Comparison of ENCODE assay signal across 8 cellular contexts in the genomic region with DNA sequence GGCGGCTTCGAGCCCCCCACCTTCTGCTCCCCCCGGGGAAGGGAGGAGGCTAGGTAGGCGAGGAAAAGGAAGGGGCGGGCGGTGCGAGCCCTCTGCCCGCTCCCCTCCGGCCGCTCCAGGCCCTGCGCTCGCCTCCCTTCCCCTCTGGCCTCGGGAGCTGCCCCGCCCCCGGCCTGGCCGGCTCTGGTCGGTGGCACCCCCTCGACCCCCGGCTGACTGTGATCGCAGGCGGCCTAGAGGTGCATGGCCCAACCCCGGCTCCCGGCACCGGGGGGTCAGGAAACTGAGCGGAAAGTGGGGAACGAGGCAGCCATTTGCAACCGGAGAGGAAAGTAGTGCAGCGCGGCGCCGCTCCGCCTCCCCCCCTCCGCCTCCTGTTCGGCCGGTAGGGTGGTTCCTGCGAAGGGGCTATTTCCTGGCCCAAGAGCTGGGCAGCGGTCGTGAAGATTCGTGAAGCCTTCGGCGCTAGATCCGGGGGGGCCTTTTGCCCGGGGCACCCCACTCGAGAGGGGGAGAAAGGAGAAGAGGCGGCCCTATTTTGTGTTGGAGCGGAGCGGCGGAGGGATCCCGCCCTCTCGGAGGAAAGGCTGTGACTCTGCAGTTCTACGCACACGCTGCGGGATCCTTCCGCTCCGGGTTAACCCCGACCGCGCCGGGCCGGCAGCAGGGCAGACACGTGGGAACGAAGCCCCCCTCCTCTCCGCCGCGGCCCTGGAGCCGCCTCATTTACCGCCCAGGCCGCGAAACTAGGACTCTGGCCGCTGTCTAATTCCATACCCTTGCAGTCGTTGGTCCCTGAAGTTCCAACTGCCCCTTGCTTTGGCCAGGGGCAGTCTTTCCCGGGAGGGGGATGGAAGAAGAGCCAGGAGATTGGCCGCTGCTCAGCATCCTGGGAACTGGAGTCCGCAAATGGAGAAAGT. TPM values are rescaled to one million over a fixed set of nuclear protein-coding genes. Genes with fewer than 3 reads are reported as not detected.
DNase-seq lines count a peak whose midpoint lies in the region; ATAC-seq and TF ChIP-seq lines count a peak whose summit lies in the region.

A gene with protein sequence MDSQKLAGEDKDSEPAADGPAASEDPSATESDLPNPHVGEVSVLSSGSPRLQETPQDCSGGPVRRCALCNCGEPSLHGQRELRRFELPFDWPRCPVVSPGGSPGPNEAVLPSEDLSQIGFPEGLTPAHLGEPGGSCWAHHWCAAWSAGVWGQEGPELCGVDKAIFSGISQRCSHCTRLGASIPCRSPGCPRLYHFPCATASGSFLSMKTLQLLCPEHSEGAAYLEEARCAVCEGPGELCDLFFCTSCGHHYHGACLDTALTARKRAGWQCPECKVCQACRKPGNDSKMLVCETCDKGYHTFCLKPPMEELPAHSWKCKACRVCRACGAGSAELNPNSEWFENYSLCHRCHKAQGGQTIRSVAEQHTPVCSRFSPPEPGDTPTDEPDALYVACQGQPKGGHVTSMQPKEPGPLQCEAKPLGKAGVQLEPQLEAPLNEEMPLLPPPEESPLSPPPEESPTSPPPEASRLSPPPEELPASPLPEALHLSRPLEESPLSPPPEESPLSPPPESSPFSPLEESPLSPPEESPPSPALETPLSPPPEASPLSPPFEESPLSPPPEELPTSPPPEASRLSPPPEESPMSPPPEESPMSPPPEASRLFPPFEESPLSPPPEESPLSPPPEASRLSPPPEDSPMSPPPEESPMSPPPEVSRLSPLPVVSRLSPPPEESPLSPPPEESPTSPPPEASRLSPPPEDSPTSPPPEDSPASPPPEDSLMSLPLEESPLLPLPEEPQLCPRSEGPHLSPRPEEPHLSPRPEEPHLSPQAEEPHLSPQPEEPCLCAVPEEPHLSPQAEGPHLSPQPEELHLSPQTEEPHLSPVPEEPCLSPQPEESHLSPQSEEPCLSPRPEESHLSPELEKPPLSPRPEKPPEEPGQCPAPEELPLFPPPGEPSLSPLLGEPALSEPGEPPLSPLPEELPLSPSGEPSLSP (N-terminal part only) (minus strand): TSS at position 558 of the 920 bp plus-strand sequence. CDS start 5,470 bp downstream, outside the sequence.

- ATAC-seq in activated naive CD4-positive, alpha-beta T cell treated with anti-CD3 and anti-CD28 coated beads, Interleukin-2, amount 50 U/mL, for 72 hours: peak; percentile 79 to 83

- H3K9me3 ChIP-seq in HAP-1 (no peaks in the 10 kb centered on the region), osteoblast (ENCODE audit: low read depth, low read length) (no peaks in the 10 kb centered on the region), testis (no peaks in the 10 kb centered on the region)

- H3K4me3 ChIP-seq in HAP-1: peak within 1 kb of the TSS; percentile 91
- peak within 1 kb of the TSS; percentile 93 for H3K4me3 ChIP-seq in osteoblast (ENCODE audit: insufficient read depth, low read length)
- H3K4me3 ChIP-seq in testis: peak within 1 kb of the TSS; percentile 92 to 100

- in situ Hi-C loops in HAP-1 (cut with MboI; ENCODE audit: low sequenced_read_pairs): no loop called here

- H3K4me3 Mint-ChIP-seq in glutamatergic neuron (ENCODE audit: unreplicated experiment): peak within 1 kb of the TSS; percentile 98

- intact Hi-C loops in testis (cut with DNase I; ENCODE audit: low total_unique reads): no loop called here

- H3K36me3 ChIP-seq in HAP-1 (replicated peaks): peaks cover 2% of the 10 kb centered on the region; the same call in 1 of the 2 replicates
- H3K36me3 ChIP-seq in osteoblast (ENCODE audit: insufficient read depth, low read length): no peaks in the 10 kb centered on the region
- no peaks in the 10 kb centered on the region for H3K36me3 ChIP-seq in testis (ENCODE audit: low read depth, missing control alignments)

- H3K4me1 Mint-ChIP-seq in glutamatergic neuron (ENCODE audit: low read depth, unreplicated experiment): peaks cover 26% of the 10 kb centered on the region

- peak within 1 kb of the TSS; percentile 97 for H3K4me2 ChIP-seq in osteoblast (ENCODE audit: insufficient read depth, low read length)

- H3K27me3 ChIP-seq in HAP-1 (ENCODE audit: low read depth) (no peaks in the 10 kb centered on the region), osteoblast (ENCODE audit: insufficient read depth, low read length) (no peaks in the 10 kb centered on the region), testis (no peaks in the 10 kb centered on the region)

- H3K79me2 ChIP-seq in osteoblast (ENCODE audit: insufficient read depth, low read length): peaks cover 57% of the 10 kb centered on the region

- WGBS in testis, 2 donors: 0 to 3% methylated on average over 12 to 50 of the region's 74 CpGs

- peaks cover 18% of the 10 kb centered on the region for H3K27me3 Mint-ChIP-seq in glutamatergic neuron (ENCODE audit: unreplicated experiment)

- peaks cover 16 to 22% of the 10 kb centered on the region in 2 donors for H3K36me3 Mint-ChIP-seq in activated naive CD4-positive, alpha-beta T cell treated with anti-CD3 and anti-CD28 coated beads, Interleukin-2, amount 50 U/mL, for 72 hours
- H3K36me3 Mint-ChIP-seq in glutamatergic neuron (ENCODE audit: unreplicated experiment): no peaks in the 10 kb centered on the region

- TF ChIP-seq POLR2A in testis (IDR thresholded peaks at IDR 0.05): no peak

- DNase-seq in DMS79 (lab: John Stamatoyannopoulos, UW) (peak; percentile 78), HAP-1 (ENCODE audit: low spot score in 2 of 2) (peak; percentile 90 to 94), NCI-H1092 (lab: John Stamatoyannopoulos, UW) (peak; percentile 78), SKM-1 (lab: John Stamatoyannopoulos, UW; ENCODE audit: unreplicated experiment) (peak; percentile 48), glutamatergic neuron (peak; percentile 93), osteoblast (ENCODE audit: insufficient read length, low spot score, missing footprints) (peak; percentile 99), testis (peak; percentile 96)
- peak; percentile 85 to 92 for DNase-seq in activated naive CD4-positive, alpha-beta T cell treated with anti-CD3 and anti-CD28 coated beads, Interleukin-2, amount 50 U/mL, for 72 hours (ENCODE audit: low spot score in 2 of 2)

- H3K9me3 Mint-ChIP-seq in activated naive CD4-positive, alpha-beta T cell treated with anti-CD3 and anti-CD28 coated beads, Interleukin-2, amount 50 U/mL, for 72 hours: no peaks in the 10 kb centered on the region
- peaks cover 11% of the 10 kb centered on the region for H3K9me3 Mint-ChIP-seq in glutamatergic neuron (ENCODE audit: unreplicated experiment)

- H2AFZ ChIP-seq in osteoblast (ENCODE audit: low read length): peak within 1 kb of the TSS; percentile 97

- peaks cover 39% of the 10 kb centered on the region for H4K20me1 ChIP-seq in osteoblast (ENCODE audit: insufficient read depth, low read length)

- H3K27ac ChIP-seq in osteoblast (ENCODE audit: low read depth, low read length): peak within 1 kb of the TSS; percentile 89
- H3K27ac ChIP-seq in testis: peak within 1 kb of the TSS; percentile 96 to 98

- TF ChIP-seq CTCF in glutamatergic neuron (IDR thresholded peaks at IDR 0.05; ENCODE audit: partially characterized antibody, unreplicated experiment) (no peak), osteoblast (IDR thresholded peaks at IDR 0.05; ENCODE audit: extremely low read depth, low read depth, low read length) (peak; percentile 7), testis (IDR thresholded peaks at IDR 0.05) (peak in 2 of 3 experiments; percentile 37 to 66)

- H3K4me1 ChIP-seq in HAP-1: peaks cover 18% of the 10 kb centered on the region
- peaks cover 44% of the 10 kb centered on the region for H3K4me1 ChIP-seq in osteoblast (ENCODE audit: insufficient read depth, low read length)
- H3K4me1 ChIP-seq in testis: peaks cover 38% of the 10 kb centered on the region

- peak within 1 kb of the TSS; percentile 95 to 97 for H3K27ac Mint-ChIP-seq in activated naive CD4-positive, alpha-beta T cell treated with anti-CD3 and anti-CD28 coated beads, Interleukin-2, amount 50 U/mL, for 72 hours
- H3K27ac Mint-ChIP-seq in glutamatergic neuron (ENCODE audit: unreplicated experiment): peak within 1 kb of the TSS; percentile 95

RNA-seq across cellular contexts. Expression of the gene that starts here (rescaled TPM):
- total RNA-seq in activated naive CD4-positive, alpha-beta T cell treated with anti-CD3 and anti-CD28 coated beads, Interleukin-2, amount 50 U/mL, for 72 hours: 100 to 1,000 TPM in 1 of 2 donors, 10 to 100 TPM in 1; 67.7 to 110 TPM
- total RNA-seq in glutamatergic neuron (ENCODE audit: unreplicated experiment): 144 TPM
- total RNA-seq in osteoblast: 24.6 and 28.6 TPM in 2 replicates
- 100 to 1,000 TPM; 148 to 169 TPM for total RNA-seq in testis
- polyA plus RNA-seq in testis (ENCODE audit: insufficient read depth, low read depth, low replicate concordance): 67.1 TPM

Comparison
In these comparisons a context has a peak if more than half of its experiments do, and no peak if none do; other contexts are left out.
1. Peak in every context shown above with its lines: DNase-seq, ATAC-seq, H3K4me3 ChIP-seq and H3K27ac ChIP-seq.
2. DNase-seq: peak in every context shown above with its lines; median percentile 99 in osteoblast; 96 in testis; 93 in glutamatergic neuron; 92 in HAP-1; 88 in activated naive CD4-positive, alpha-beta T cell treated with anti-CD3 and anti-CD28 coated beads, Interleukin-2, amount 50 U/mL, for 72 hours; 78 in DMS79; 78 in NCI-H1092; 48 in SKM-1.